ENCODE assay signal across 8 cellular contexts in the genomic region with DNA sequence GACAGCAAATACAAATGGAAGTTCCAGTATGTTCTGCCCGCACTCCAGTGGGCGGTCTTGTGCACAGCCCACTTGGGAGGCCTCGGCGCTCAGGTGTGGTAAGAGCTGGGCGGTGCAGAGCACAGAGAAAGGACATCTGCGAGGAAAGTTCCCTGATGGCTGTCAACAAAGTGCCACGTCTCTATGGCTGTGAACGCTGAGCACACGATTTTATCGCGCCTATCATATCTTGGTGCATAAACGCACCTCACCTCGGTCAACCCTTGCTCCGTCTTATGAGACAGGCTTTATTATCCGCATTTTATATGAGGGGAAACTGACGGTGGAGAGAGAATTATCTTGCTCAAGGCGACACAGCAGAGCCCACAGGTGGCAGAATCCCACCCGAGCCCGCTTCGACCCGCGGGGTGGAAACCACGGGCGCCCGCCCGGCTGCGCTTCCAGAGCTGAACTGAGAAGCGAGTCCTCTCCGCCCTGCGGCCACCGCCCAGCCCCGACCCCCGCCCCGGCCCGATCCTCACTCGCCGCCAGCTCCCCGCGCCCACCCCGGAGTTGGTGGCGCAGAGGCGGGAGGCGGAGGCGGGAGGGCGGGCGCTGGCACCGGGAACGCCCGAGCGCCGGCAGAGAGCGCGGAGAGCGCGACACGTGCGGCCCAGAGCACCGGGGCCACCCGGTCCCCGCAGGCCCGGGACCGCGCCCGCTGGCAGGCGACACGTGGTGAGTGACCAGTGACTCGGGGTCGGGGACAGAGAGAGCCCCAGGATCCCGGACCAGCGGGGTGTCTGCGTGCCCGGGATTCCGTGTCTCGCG. TPM values are rescaled to one million over a fixed set of nuclear protein-coding genes. Genes with fewer than 3 reads are reported as not detected.
A peak's percentile ranks its signal among the peaks of the same experiment; 100 is the strongest.
DNase-seq lines count a peak whose midpoint lies in the region; ATAC-seq and TF ChIP-seq lines count a peak whose summit lies in the region.

A gene with protein sequence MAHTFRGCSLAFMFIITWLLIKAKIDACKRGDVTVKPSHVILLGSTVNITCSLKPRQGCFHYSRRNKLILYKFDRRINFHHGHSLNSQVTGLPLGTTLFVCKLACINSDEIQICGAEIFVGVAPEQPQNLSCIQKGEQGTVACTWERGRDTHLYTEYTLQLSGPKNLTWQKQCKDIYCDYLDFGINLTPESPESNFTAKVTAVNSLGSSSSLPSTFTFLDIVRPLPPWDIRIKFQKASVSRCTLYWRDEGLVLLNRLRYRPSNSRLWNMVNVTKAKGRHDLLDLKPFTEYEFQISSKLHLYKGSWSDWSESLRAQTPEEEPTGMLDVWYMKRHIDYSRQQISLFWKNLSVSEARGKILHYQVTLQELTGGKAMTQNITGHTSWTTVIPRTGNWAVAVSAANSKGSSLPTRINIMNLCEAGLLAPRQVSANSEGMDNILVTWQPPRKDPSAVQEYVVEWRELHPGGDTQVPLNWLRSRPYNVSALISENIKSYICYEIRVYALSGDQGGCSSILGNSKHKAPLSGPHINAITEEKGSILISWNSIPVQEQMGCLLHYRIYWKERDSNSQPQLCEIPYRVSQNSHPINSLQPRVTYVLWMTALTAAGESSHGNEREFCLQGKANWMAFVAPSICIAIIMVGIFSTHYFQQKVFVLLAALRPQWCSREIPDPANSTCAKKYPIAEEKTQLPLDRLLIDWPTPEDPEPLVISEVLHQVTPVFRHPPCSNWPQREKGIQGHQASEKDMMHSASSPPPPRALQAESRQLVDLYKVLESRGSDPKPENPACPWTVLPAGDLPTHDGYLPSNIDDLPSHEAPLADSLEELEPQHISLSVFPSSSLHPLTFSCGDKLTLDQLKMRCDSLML (plus strand): TSS at position 623 of the 810 bp plus-strand sequence. CDS start 12,496 bp downstream, outside the sequence.

- no peaks in the 10 kb centered on the region for H3K9me3 ChIP-seq in CD8-positive, alpha-beta T cell (ENCODE audit: low read length)
- H3K9me3 ChIP-seq in H9 (ENCODE audit: control insufficient read depth, low read depth, low read length) (no peaks in the 10 kb centered on the region), PC-3 (ENCODE audit: low read length) (no peaks in the 10 kb centered on the region)

- peaks cover 10% of the 10 kb centered on the region for H3K27me3 ChIP-seq in CD8-positive, alpha-beta T cell (ENCODE audit: insufficient read depth, low read length)
- H3K27me3 ChIP-seq in H9 (ENCODE audit: insufficient read depth, low read length), result peaks cover 13% of the 10 kb centered on the region
- peaks cover 8% of the 10 kb centered on the region; the same call in 1 of the 2 replicates for H3K27me3 ChIP-seq in PC-3 (ENCODE audit: low read length)

- H2BK120ac ChIP-seq in H9 (ENCODE audit: low read depth, low read length, poor library complexity, severe bottlenecking), result no peak within 1 kb of the TSS

- H3T11ph ChIP-seq in H9 (ENCODE audit: low read length), result no peak within 1 kb of the TSS

- H3K9me2 ChIP-seq in PC-3 (replicated peaks; ENCODE audit: low read length), result no peaks in the 10 kb centered on the region

- H3K27ac Mint-ChIP-seq in CD8-positive, alpha-beta T cell, result peak within 1 kb of the TSS; percentile 77
- H3K27ac Mint-ChIP-seq in H9, result peak within 1 kb of the TSS in 1 of 3 experiments; percentile 79; a peak in 2 of 7 replicates
- peak within 1 kb of the TSS; percentile 96 for H3K27ac Mint-ChIP-seq in activated naive CD8-positive, alpha-beta T cell treated with anti-CD3 and anti-CD28 coated beads for 36 hours

- intact Hi-C loops in CD8-positive, alpha-beta T cell (cut with DNase I, micrococcal nuclease), result no loop called here
- intact Hi-C loops in PC-3 (cut with micrococcal nuclease), result no loop called here

- DNase-seq in CD8-positive, alpha-beta T cell, result peak in 4 of 7 experiments; percentile 18 to 56 (median 32)
- DNase-seq in H9 (peak; percentile 43), PC-3 (no peak), islet precursor cell (peak; percentile 61)
- peak; percentile 70 for DNase-seq in activated naive CD8-positive, alpha-beta T cell treated with anti-CD3 and anti-CD28 coated beads for 36 hours
- peak; percentile 34 to 44 for DNase-seq in stimulated activated CD4-positive, alpha-beta T cell treated with anti-CD3 and anti-CD28 coated beads, Interleukin-2, amount 100 ng/mL, for 48 hours

- H3K4me1 ChIP-seq in CD8-positive, alpha-beta T cell (ENCODE audit: insufficient read depth, low read length), result no peaks in the 10 kb centered on the region
- H3K4me1 ChIP-seq in H9 (ENCODE audit: insufficient read depth, low read length) (no peaks in the 10 kb centered on the region), PC-3 (ENCODE audit: insufficient read depth, low read length) (no peaks in the 10 kb centered on the region)

- H3K14ac ChIP-seq in H9 (ENCODE audit: insufficient read depth, low read length), result no peak within 1 kb of the TSS

- peak within 1 kb of the TSS; percentile 86 for H3K4me3 Mint-ChIP-seq in CD8-positive, alpha-beta T cell
- peak within 1 kb of the TSS; percentile 65 to 88 for H3K4me3 Mint-ChIP-seq in H9
- peak within 1 kb of the TSS; percentile 96 for H3K4me3 Mint-ChIP-seq in activated naive CD8-positive, alpha-beta T cell treated with anti-CD3 and anti-CD28 coated beads for 36 hours

- H3K56ac ChIP-seq in H9 (ENCODE audit: insufficient read length, low read depth, low read length), result no peak within 1 kb of the TSS

- H3K23ac ChIP-seq in H9 (ENCODE audit: insufficient read length, low read depth, low read length), result no peak within 1 kb of the TSS

- no TSS peak for BruUV-seq in PC-3 (replicated peaks; lab: Mats Ljungman, UMichigan)

- no peak for TF ChIP-seq CTCF in CD8-positive, alpha-beta T cell (IDR thresholded peaks at IDR 0.05)
- TF ChIP-seq CTCF in H9 (conservative IDR thresholded peaks at IDR 0.05), result no peak
- TF ChIP-seq CTCF in PC-3 (conservative IDR thresholded peaks at IDR 0.05; ENCODE audit: low read depth, low read length), result no peak

- peak within 1 kb of the TSS; percentile 92 for H3K4me2 ChIP-seq in H9 (ENCODE audit: insufficient read depth, insufficient read length, low read length)
- peak within 1 kb of the TSS; percentile 34; the same call in 1 of the 2 replicates for H3K4me2 ChIP-seq in PC-3 (ENCODE audit: low read length)

- H2BK20ac ChIP-seq in H9 (ENCODE audit: low read depth, low read length, poor library complexity, severe bottlenecking), result no peak within 1 kb of the TSS

- no CpG with 5 or more reads among the region's 75 CpGs for WGBS in H9 (ENCODE audit: extremely low coverage, insufficient read length, low lambda C conversion rate)

- H2BK15ac ChIP-seq in H9 (ENCODE audit: low read depth, low read length), result no peak within 1 kb of the TSS

- H3K79me2 ChIP-seq in H9 (ENCODE audit: insufficient read depth, low read length), result no peaks in the 10 kb centered on the region
- H3K79me2 ChIP-seq in PC-3 (ENCODE audit: low read length), result no peaks in the 10 kb centered on the region

- CTCF ChIA-PET in CD8-positive, alpha-beta T cell (lab: Charles Lee), result no interaction called here
- CTCF ChIA-PET in PC-3 (lab: Charles Lee), result no interaction called here

- no peak within 1 kb of the TSS for H4K91ac ChIP-seq in H9 (ENCODE audit: insufficient read length, low read depth, low read length)

- H2AK5ac ChIP-seq in H9 (ENCODE audit: insufficient read length, low read length), result no peak within 1 kb of the TSS

- H2AFZ ChIP-seq in H9 (ENCODE audit: low read length) (no peak within 1 kb of the TSS), PC-3 (ENCODE audit: low read length) (peak within 1 kb of the TSS; percentile 57; the same call in 1 of the 2 replicates)

- no peaks in the 10 kb centered on the region for H3F3A ChIP-seq in PC-3 (ENCODE audit: low read length, unreplicated experiment)

- peaks cover 17% of the 10 kb centered on the region for H3K27me3 Mint-ChIP-seq in CD8-positive, alpha-beta T cell (ENCODE audit: low read depth)
- peaks cover 80% of the 10 kb centered on the region for H3K27me3 Mint-ChIP-seq in H9 (ENCODE audit: low read depth)
- peaks cover 32% of the 10 kb centered on the region for H3K27me3 Mint-ChIP-seq in activated naive CD8-positive, alpha-beta T cell treated with anti-CD3 and anti-CD28 coated beads for 36 hours

- no peak within 1 kb of the TSS for H3K27ac ChIP-seq in CD8-positive, alpha-beta T cell (ENCODE audit: low read depth, low read length)
- H3K27ac ChIP-seq in H9 (ENCODE audit: insufficient read length, low read depth, low read length) (no peak within 1 kb of the TSS), PC-3 (ENCODE audit: low read length) (no peak within 1 kb of the TSS)

- peaks cover 5% of the 10 kb centered on the region for H3K23me2 ChIP-seq in H9 (ENCODE audit: insufficient read length, low read depth, low read length, poor library complexity, severe bottlenecking)

- no peak within 1 kb of the TSS for H4K5ac ChIP-seq in H9 (ENCODE audit: insufficient read length, low read depth, low read length)

- H2BK5ac ChIP-seq in H9 (ENCODE audit: insufficient read length, low read length), result no peak within 1 kb of the TSS

- peak within 1 kb of the TSS; percentile 32 for H3K4me3 ChIP-seq in CD8-positive, alpha-beta T cell (ENCODE audit: low read depth, low read length)
- H3K4me3 ChIP-seq in PC-3 (ENCODE audit: low read length), result peak within 1 kb of the TSS; percentile 24; the same call in 1 of the 2 replicates

- H3K9me3 Mint-ChIP-seq in CD8-positive, alpha-beta T cell, result no peaks in the 10 kb centered on the region
- no peaks in the 10 kb centered on the region for H3K9me3 Mint-ChIP-seq in H9
- H3K9me3 Mint-ChIP-seq in activated naive CD8-positive, alpha-beta T cell treated with anti-CD3 and anti-CD28 coated beads for 36 hours, result peaks cover 6% of the 10 kb centered on the region

- no peaks in the 10 kb centered on the region for H3K36me3 Mint-ChIP-seq in CD8-positive, alpha-beta T cell
- no peaks in the 10 kb centered on the region for H3K36me3 Mint-ChIP-seq in H9 (ENCODE audit: insufficient read depth in 1 of 3, low read depth in 3 of 3)
- H3K36me3 Mint-ChIP-seq in activated naive CD8-positive, alpha-beta T cell treated with anti-CD3 and anti-CD28 coated beads for 36 hours, result peaks cover 36% of the 10 kb centered on the region

- H4K8ac ChIP-seq in H9 (replicated peaks; ENCODE audit: insufficient read length, low read depth, low read length), result no peak within 1 kb of the TSS

- peak; percentile 73 for ATAC-seq in CD8-positive, alpha-beta T cell
- ATAC-seq in PC-3, result no peak
- no peak for ATAC-seq in HG03108 (IDR thresholded peaks at IDR 0.05; ENCODE audit: unreplicated experiment)
- no peak for ATAC-seq in GM21515 (IDR thresholded peaks at IDR 0.05; ENCODE audit: unreplicated experiment)

- no peaks in the 10 kb centered on the region for H3K79me1 ChIP-seq in H9 (ENCODE audit: insufficient read depth, low read depth, low read length, poor library complexity, severe bottlenecking)

- H2BK12ac ChIP-seq in H9 (ENCODE audit: insufficient read length, low read depth, low read length), result no peak within 1 kb of the TSS

- H4K20me1 ChIP-seq in H9 (ENCODE audit: control insufficient read depth, insufficient read depth, insufficient read length) (no peaks in the 10 kb centered on the region), PC-3 (ENCODE audit: low read length) (no peaks in the 10 kb centered on the region)

- peaks cover 11% of the 10 kb centered on the region for H3K4me1 Mint-ChIP-seq in CD8-positive, alpha-beta T cell (ENCODE audit: low read depth)
- peaks cover 7% of the 10 kb centered on the region in 2 experiments; a peak in 3 of 4 replicates for H3K4me1 Mint-ChIP-seq in H9
- peaks cover 46% of the 10 kb centered on the region for H3K4me1 Mint-ChIP-seq in activated naive CD8-positive, alpha-beta T cell treated with anti-CD3 and anti-CD28 coated beads for 36 hours

- no peaks in the 10 kb centered on the region for H3K36me3 ChIP-seq in CD8-positive, alpha-beta T cell (ENCODE audit: insufficient read depth, low read length)
- no peaks in the 10 kb centered on the region for H3K36me3 ChIP-seq in PC-3 (ENCODE audit: low read depth, low read length)

- no peak within 1 kb of the TSS for H3K18ac ChIP-seq in H9 (ENCODE audit: insufficient read length, low read depth, low read length)

- POLR2A ChIA-PET in CD8-positive, alpha-beta T cell (lab: Charles Lee), result interaction anchor here (0.9 kb wide), 1 partner anchor 25 kb away, joined by 10 read pairs; no protein-coding TSS in a partner anchor
- POLR2A ChIA-PET in PC-3 (lab: Charles Lee; ENCODE audit: unreplicated experiment), result no interaction called here

- H3K9ac ChIP-seq in H9 (ENCODE audit: extremely low read depth, insufficient read length, low read length) (peak within 1 kb of the TSS; percentile 1), PC-3 (ENCODE audit: low read length) (no peak within 1 kb of the TSS)

- no peak within 1 kb of the TSS for H3K4ac ChIP-seq in H9 (ENCODE audit: low read depth, low read length)

RNA-seq across cellular contexts. Expression of the gene that starts here (rescaled TPM):
- total RNA-seq in CD8-positive, alpha-beta T cell, result 1 to 10 TPM; 1.5 to 2.2 TPM
- total RNA-seq in H9 (2021), result 0.77 and 0.88 TPM in 2 replicates
- 0.81 TPM in 1 of 2 replicates, not detected in the other for total RNA-seq in PC-3 (2014; rRNA removed)
- total RNA-seq in activated naive CD8-positive, alpha-beta T cell treated with anti-CD3 and anti-CD28 coated beads for 36 hours, result 10 to 100 TPM; 39.8 to 40.2 TPM

Comparison
In these comparisons a context has a peak if more than half of its experiments do, and no peak if none do; other contexts are left out.
1. RNA of the gene that starts here (total RNA-seq): 39.8 to 40.2 TPM in activated naive CD8-positive, alpha-beta T cell treated with anti-CD3 and anti-CD28 coated beads for 36 hours; 1.5 to 2.2 TPM in CD8-positive, alpha-beta T cell, 0.77 to 0.88 TPM in H9 and 0.81 TPM in PC-3; every median in the first group is over 10 times any median in the second.
2. Peak in DNase-seq, H3K9ac ChIP-seq and H3K4me2 ChIP-seq in H9; RNA of the gene not detected or under 1 TPM.
3. Peak in every context shown above with its lines, with median percentiles within 50 percentile points of each other: H3K4me3 Mint-ChIP-seq.